In the genomic region with DNA sequence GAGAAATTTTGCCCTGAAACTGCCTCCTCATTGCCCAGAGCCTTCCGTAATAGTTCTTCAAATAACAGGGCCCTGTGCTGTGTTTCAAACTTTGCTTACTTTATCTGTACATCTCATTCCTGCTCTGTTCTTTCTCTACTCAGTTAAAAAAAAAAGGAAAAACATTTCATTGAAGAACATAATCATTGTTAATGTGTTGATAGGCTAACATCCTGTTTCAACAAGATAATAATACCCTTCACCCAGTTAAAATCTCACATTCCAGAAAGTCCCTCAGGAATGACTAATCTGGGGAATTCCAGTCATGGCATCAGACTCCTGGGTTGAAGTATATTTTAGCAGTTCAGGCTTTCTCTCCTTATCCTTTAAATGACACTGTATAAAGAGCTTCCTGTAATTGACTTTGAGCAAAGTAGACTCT, we compare ENCODE assay signal across 9 cellular contexts. TPM values are rescaled to one million over a fixed set of nuclear protein-coding genes. Genes with fewer than 3 reads are reported as not detected.
A peak's percentile ranks its signal among the peaks of the same experiment; 100 is the strongest.
DNase-seq lines count a peak whose midpoint lies in the region; TF ChIP-seq lines count a peak whose summit lies in the region.
"Had no signal": no experiment of that assay in that cellular context is flagged by ENCODE, and none has a peak within 500 bp of the region (broad histone marks: within the 10 kb centered on the region; RNA-seq: fewer than 3 reads in every experiment).

No MANE protein-coding gene starts in this region.

- DNase-seq in GM12865 (ENCODE audit: low read depth) (peak; percentile 16), SK-N-SH (no peak), fibroblast of the conjunctiva (ENCODE audit: low read depth) (peak; percentile 74), renal cortical epithelial cell (ENCODE audit: low read depth) (peak; percentile 98), hypothalamus (lab: John Stamatoyannopoulos, UW) (no peak), NCI-H146 (lab: John Stamatoyannopoulos, UW) (no peak)
- DNase-seq in activated effector memory CD4-positive, alpha-beta T cell treated with anti-CD3 and anti-CD28 coated beads, Interleukin-2, amount 50 U/mL, for 16 hours, result no peak
- DNase-seq in activated CD4-positive, alpha-beta T cell treated with anti-CD3 and anti-CD28 coated beads, Interleukin-2, amount 10 ng/mL, durations not matched to agents 24 days and 14 days, result no peak

- no peak for TF ChIP-seq CTCF in GM12865 (IDR thresholded peaks at IDR 0.05; ENCODE audit: insufficient read depth, low read depth, low read length, missing control alignments)
- no peak for TF ChIP-seq CTCF in SK-N-SH (IDR thresholded peaks at IDR 0.05)

- no peaks in the 10 kb centered on the region for H3K9me3 ChIP-seq in SK-N-SH

- no peaks in the 10 kb centered on the region for H3K9me2 ChIP-seq in SK-N-SH

- H3K79me2 ChIP-seq in SK-N-SH (ENCODE audit: insufficient read depth), result no peaks in the 10 kb centered on the region

- H3K27me3 ChIP-seq in SK-N-SH (ENCODE audit: insufficient read depth), result no peaks in the 10 kb centered on the region

- TF ChIP-seq RAD21 in SK-N-SH (IDR thresholded peaks at IDR 0.05; ENCODE audit: low read length), result no peak

- no peak overlapping the region for H3K4me3 Mint-ChIP-seq in activated CD4-positive, alpha-beta T cell treated with anti-CD3 and anti-CD28 coated beads, Interleukin-2, amount 10 ng/mL, durations not matched to agents 24 days and 14 days
- H3K4me3 Mint-ChIP-seq: dendritic cell treated with granulocyte-macrophage colony-stimulating factor and Interleukin-4, amounts not matched to agents 40 ng/mL and 50 ng/mL, for 4 days had no signal

- H2AFZ ChIP-seq in SK-N-SH (ENCODE audit: low read depth), result peak overlapping the region; percentile 43; the same call in 1 of the 2 replicates

- H3K27me3 Mint-ChIP-seq in activated CD4-positive, alpha-beta T cell treated with anti-CD3 and anti-CD28 coated beads, Interleukin-2, amount 10 ng/mL, durations not matched to agents 24 days and 14 days, result peaks cover 11% of the 10 kb centered on the region
- H3K27me3 Mint-ChIP-seq: dendritic cell treated with granulocyte-macrophage colony-stimulating factor and Interleukin-4, amounts not matched to agents 40 ng/mL and 50 ng/mL, for 4 days had no signal

- intact Hi-C loops in activated CD4-positive, alpha-beta T cell treated with anti-CD3 and anti-CD28 coated beads, Interleukin-2, amount 10 ng/mL, durations not matched to agents 24 days and 14 days (cut with micrococcal nuclease), result no loop called here

- peak in 1 of 2 experiments; percentile 86; a peak in 2 of 4 replicates for TF ChIP-seq EP300 in SK-N-SH (IDR thresholded peaks at IDR 0.05; ENCODE audit: borderline replicate concordance in 1 of 2, low read depth in 1 of 2, low read length in 1 of 2)

- H3K27ac Mint-ChIP-seq in activated CD4-positive, alpha-beta T cell treated with anti-CD3 and anti-CD28 coated beads, Interleukin-2, amount 10 ng/mL, durations not matched to agents 24 days and 14 days, result no peak overlapping the region
- H3K27ac Mint-ChIP-seq: dendritic cell treated with granulocyte-macrophage colony-stimulating factor and Interleukin-4, amounts not matched to agents 40 ng/mL and 50 ng/mL, for 4 days had no signal

- POLR2A ChIA-PET in SK-N-SH (lab: Yijun Ruan, JAX), result no interaction called here

- peaks cover 0 to 34% of the 10 kb centered on the region in 2 experiments; a peak in 3 of 4 replicates for H3K4me1 ChIP-seq in SK-N-SH (ENCODE audit: control insufficient read depth in 1 of 2, insufficient read depth in 2 of 2, low read depth in 1 of 2, low read length in 1 of 2)

- no peaks in the 10 kb centered on the region; the same call in 1 of the 2 replicates for H4K20me1 ChIP-seq in SK-N-SH (ENCODE audit: insufficient read depth)

- peak overlapping the region; percentile 85 to 98; a peak in 3 of 4 replicates for H3K27ac ChIP-seq in SK-N-SH (ENCODE audit: low read depth in 2 of 2, low read length in 1 of 2)

- H3K9ac ChIP-seq in SK-N-SH, result peak overlapping the region; percentile 68

- 12% methylated on average over 1 of the region's 1 CpG for WGBS in SK-N-SH (ENCODE audit: low lambda C conversion rate)

- H3F3A ChIP-seq in SK-N-SH (replicated peaks; ENCODE audit: insufficient read depth), result peaks cover 34% of the 10 kb centered on the region

- H3K9me3 Mint-ChIP-seq in activated CD4-positive, alpha-beta T cell treated with anti-CD3 and anti-CD28 coated beads, Interleukin-2, amount 10 ng/mL, durations not matched to agents 24 days and 14 days, result no peaks in the 10 kb centered on the region
- H3K9me3 Mint-ChIP-seq: dendritic cell treated with granulocyte-macrophage colony-stimulating factor and Interleukin-4, amounts not matched to agents 40 ng/mL and 50 ng/mL, for 4 days had no signal

- H3K36me3 Mint-ChIP-seq in activated CD4-positive, alpha-beta T cell treated with anti-CD3 and anti-CD28 coated beads, Interleukin-2, amount 10 ng/mL, durations not matched to agents 24 days and 14 days (ENCODE audit: low read depth), result no peaks in the 10 kb centered on the region

- H3K4me3 ChIP-seq in GM12865 (ENCODE audit: low read depth, low read length), result no peak overlapping the region
- H3K4me3 ChIP-seq in SK-N-SH (ENCODE audit: low read depth in 2 of 2, low read length in 1 of 2), result peak overlapping the region in 1 of 2 experiments; percentile 20; a peak in 2 of 4 replicates

- no peaks in the 10 kb centered on the region for H3K36me3 ChIP-seq in SK-N-SH (replicated peaks in 1 of 2; ENCODE audit: control insufficient read depth in 1 of 2, insufficient read depth in 2 of 2, low read length in 1 of 2)

- CTCF ChIA-PET in SK-N-SH (lab: Yijun Ruan, JAX), result interaction anchor here (1.0 kb wide), 1 partner anchor 32 kb away, joined by 3 read pairs; no protein-coding TSS in a partner anchor

- H3K4me2 ChIP-seq in SK-N-SH, result peak overlapping the region; percentile 66

- no peaks in the 10 kb centered on the region for H3K4me1 Mint-ChIP-seq in activated CD4-positive, alpha-beta T cell treated with anti-CD3 and anti-CD28 coated beads, Interleukin-2, amount 10 ng/mL, durations not matched to agents 24 days and 14 days

TF ChIP-seq in SK-N-SH, 30 proteins besides CTCF, POLR2A, EP300 and RAD21 (continues in another document):
- TF ChIP-seq RXRA (IDR thresholded peaks at IDR 0.05; ENCODE audit: borderline replicate concordance, low read depth) (peak; percentile 91), POLR2AphosphoS5 (IDR thresholded peaks at IDR 0.05; ENCODE audit: low read depth, low read length) (peak; percentile 29; the same call in 1 of the 2 replicates), MEF2A (IDR thresholded peaks at IDR 0.05; ENCODE audit: borderline replicate concordance, low read depth) (peak; percentile 48; the same call in 1 of the 2 replicates), JUND (IDR thresholded peaks at IDR 0.05) (peak; percentile 93), FOSL2 (IDR thresholded peaks at IDR 0.05; ENCODE audit: borderline replicate concordance, low read depth) (peak; percentile 90), NFIC (IDR thresholded peaks at IDR 0.05; ENCODE audit: borderline replicate concordance) (peak; percentile 73), SMC3 (IDR thresholded peaks at IDR 0.05; ENCODE audit: low read depth, low read length) (no peak), TCF12 (IDR thresholded peaks at IDR 0.05) (peak; percentile 90), FOXM1 (IDR thresholded peaks at IDR 0.05; ENCODE audit: low read depth) (0 out of 2 replicates have a peak, but pooled peaks have one; percentile 44)
- TF ChIP-seq, protein P1, sequence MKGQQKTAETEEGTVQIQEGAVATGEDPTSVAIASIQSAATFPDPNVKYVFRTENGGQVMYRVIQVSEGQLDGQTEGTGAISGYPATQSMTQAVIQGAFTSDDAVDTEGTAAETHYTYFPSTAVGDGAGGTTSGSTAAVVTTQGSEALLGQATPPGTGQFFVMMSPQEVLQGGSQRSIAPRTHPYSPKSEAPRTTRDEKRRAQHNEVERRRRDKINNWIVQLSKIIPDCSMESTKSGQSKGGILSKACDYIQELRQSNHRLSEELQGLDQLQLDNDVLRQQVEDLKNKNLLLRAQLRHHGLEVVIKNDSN (IDR thresholded peaks at IDR 0.05; ENCODE audit: borderline replicate concordance, low read depth), result no peak
- TF ChIP-seq, protein P2, sequence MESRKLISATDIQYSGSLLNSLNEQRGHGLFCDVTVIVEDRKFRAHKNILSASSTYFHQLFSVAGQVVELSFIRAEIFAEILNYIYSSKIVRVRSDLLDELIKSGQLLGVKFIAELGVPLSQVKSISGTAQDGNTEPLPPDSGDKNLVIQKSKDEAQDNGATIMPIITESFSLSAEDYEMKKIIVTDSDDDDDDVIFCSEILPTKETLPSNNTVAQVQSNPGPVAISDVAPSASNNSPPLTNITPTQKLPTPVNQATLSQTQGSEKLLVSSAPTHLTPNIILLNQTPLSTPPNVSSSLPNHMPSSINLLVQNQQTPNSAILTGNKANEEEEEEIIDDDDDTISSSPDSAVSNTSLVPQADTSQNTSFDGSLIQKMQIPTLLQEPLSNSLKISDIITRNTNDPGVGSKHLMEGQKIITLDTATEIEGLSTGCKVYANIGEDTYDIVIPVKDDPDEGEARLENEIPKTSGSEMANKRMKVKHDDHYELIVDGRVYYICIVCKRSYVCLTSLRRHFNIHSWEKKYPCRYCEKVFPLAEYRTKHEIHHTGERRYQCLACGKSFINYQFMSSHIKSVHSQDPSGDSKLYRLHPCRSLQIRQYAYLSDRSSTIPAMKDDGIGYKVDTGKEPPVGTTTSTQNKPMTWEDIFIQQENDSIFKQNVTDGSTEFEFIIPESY (IDR thresholded peaks at IDR 0.05; ENCODE audit: borderline replicate concordance, low read depth), result peak; percentile 68
- TF ChIP-seq, protein P3, sequence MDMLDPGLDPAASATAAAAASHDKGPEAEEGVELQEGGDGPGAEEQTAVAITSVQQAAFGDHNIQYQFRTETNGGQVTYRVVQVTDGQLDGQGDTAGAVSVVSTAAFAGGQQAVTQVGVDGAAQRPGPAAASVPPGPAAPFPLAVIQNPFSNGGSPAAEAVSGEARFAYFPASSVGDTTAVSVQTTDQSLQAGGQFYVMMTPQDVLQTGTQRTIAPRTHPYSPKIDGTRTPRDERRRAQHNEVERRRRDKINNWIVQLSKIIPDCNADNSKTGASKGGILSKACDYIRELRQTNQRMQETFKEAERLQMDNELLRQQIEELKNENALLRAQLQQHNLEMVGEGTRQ (IDR thresholded peaks at IDR 0.05; ENCODE audit: borderline replicate concordance, low read depth, low read length), result no peak

RNA-seq across cellular contexts. Expression of a gene that starts 45.6 kb away (rescaled TPM):
- 24.3 and 35.1 TPM in 2 replicates for polyA plus RNA-seq in SK-N-SH (2012; rRNA removed)
- 32.8 and 37.3 TPM in 2 replicates for polyA plus RNA-seq in SK-N-SH (2012; cell fraction: cytosol; rRNA removed)
- polyA plus RNA-seq in SK-N-SH (2012; cell fraction: nucleus; rRNA removed), result 25.5 and 54.6 TPM in 2 replicates
- total RNA-seq in renal cortical epithelial cell, result 694 and 876 TPM in 2 replicates
- 6.9 and 8.1 TPM in 2 replicates for total RNA-seq in activated CD4-positive, alpha-beta T cell treated with anti-CD3 and anti-CD28 coated beads, Interleukin-2, amount 10 ng/mL, durations not matched to agents 24 days and 14 days

RNA-seq across cellular contexts. Expression of a gene that starts 58.2 kb away (rescaled TPM):
- 26.5 and 27.7 TPM in 2 replicates for polyA plus RNA-seq in SK-N-SH (2012; rRNA removed)
- polyA plus RNA-seq in SK-N-SH (2012; cell fraction: cytosol; rRNA removed), result 33.9 and 52.2 TPM in 2 replicates
- polyA plus RNA-seq in SK-N-SH (2012; cell fraction: nucleus; rRNA removed), result 17.5 and 44.8 TPM in 2 replicates
- total RNA-seq in renal cortical epithelial cell, result 85.1 and 115 TPM in 2 replicates
- total RNA-seq in activated CD4-positive, alpha-beta T cell treated with anti-CD3 and anti-CD28 coated beads, Interleukin-2, amount 10 ng/mL, durations not matched to agents 24 days and 14 days, result 103 and 106 TPM in 2 replicates

Comparison
In these comparisons a context has a peak if more than half of its experiments do, and no peak if none do; other contexts are left out.
1. DNase-seq: peak in GM12865 (single experiment), fibroblast of the conjunctiva (single experiment) and renal cortical epithelial cell (single experiment); none in SK-N-SH (single experiment), hypothalamus (0 of 51), activated effector memory CD4-positive, alpha-beta T cell treated with anti-CD3 and anti-CD28 coated beads, Interleukin-2, amount 50 U/mL, for 16 hours (single experiment), activated CD4-positive, alpha-beta T cell treated with anti-CD3 and anti-CD28 coated beads, Interleukin-2, amount 10 ng/mL, durations not matched to agents 24 days and 14 days (single experiment) and NCI-H146 (single experiment).
2. RNA of a gene that starts 45.6 kb away (total RNA-seq): 694 to 876 TPM in renal cortical epithelial cell; 6.9 to 8.1 TPM in activated CD4-positive, alpha-beta T cell treated with anti-CD3 and anti-CD28 coated beads, Interleukin-2, amount 10 ng/mL, durations not matched to agents 24 days and 14 days; every median in the first group is over 10 times any median in the second.